1 cellular context compared by ENCODE assay signal in the genomic region with DNA sequence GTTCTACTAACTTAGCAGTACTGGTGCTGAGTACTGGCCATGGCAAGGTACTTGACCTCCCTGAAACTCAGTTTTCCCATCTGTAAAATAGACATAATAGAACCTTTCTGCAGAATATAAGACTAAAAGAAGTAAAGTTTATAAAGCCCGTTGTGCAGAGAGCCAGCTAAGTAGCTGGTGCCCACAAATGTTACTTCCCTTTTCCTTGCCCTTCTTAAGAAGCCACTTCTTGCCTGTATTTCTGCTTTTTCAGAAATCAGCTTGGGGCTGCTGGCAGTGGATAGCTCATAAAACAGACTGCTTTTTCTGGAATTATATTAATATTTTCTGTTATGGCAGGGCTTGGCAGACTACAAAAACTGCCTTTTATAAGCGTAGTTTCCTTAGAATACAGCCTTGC. TPM values are rescaled to one million over a fixed set of nuclear protein-coding genes. Genes with fewer than 3 reads are reported as not detected.
"Had no signal": no experiment of that assay in that cellular context is flagged by ENCODE, and none has a peak within 500 bp of the region (broad histone marks: within the 10 kb centered on the region; RNA-seq: fewer than 3 reads in every experiment).

No MANE protein-coding gene starts in this region.

RNA-seq across cellular contexts. Expression of a gene that starts 40.7 kb away (rescaled TPM):
- total RNA-seq: foreskin keratinocyte had no signal
